ENCODE assay signal across 1 cellular context in genomic region chr19:17681505-17682125, GRCh38.
TF ChIP-seq lines count a peak whose summit lies in the region.

No MANE protein-coding gene starts in this region.

TF ChIP-seq in H1, 55 proteins besides CTCF, POLR2A, EP300 and RAD21 (continued from another document):
- TF ChIP-seq, protein P1, sequence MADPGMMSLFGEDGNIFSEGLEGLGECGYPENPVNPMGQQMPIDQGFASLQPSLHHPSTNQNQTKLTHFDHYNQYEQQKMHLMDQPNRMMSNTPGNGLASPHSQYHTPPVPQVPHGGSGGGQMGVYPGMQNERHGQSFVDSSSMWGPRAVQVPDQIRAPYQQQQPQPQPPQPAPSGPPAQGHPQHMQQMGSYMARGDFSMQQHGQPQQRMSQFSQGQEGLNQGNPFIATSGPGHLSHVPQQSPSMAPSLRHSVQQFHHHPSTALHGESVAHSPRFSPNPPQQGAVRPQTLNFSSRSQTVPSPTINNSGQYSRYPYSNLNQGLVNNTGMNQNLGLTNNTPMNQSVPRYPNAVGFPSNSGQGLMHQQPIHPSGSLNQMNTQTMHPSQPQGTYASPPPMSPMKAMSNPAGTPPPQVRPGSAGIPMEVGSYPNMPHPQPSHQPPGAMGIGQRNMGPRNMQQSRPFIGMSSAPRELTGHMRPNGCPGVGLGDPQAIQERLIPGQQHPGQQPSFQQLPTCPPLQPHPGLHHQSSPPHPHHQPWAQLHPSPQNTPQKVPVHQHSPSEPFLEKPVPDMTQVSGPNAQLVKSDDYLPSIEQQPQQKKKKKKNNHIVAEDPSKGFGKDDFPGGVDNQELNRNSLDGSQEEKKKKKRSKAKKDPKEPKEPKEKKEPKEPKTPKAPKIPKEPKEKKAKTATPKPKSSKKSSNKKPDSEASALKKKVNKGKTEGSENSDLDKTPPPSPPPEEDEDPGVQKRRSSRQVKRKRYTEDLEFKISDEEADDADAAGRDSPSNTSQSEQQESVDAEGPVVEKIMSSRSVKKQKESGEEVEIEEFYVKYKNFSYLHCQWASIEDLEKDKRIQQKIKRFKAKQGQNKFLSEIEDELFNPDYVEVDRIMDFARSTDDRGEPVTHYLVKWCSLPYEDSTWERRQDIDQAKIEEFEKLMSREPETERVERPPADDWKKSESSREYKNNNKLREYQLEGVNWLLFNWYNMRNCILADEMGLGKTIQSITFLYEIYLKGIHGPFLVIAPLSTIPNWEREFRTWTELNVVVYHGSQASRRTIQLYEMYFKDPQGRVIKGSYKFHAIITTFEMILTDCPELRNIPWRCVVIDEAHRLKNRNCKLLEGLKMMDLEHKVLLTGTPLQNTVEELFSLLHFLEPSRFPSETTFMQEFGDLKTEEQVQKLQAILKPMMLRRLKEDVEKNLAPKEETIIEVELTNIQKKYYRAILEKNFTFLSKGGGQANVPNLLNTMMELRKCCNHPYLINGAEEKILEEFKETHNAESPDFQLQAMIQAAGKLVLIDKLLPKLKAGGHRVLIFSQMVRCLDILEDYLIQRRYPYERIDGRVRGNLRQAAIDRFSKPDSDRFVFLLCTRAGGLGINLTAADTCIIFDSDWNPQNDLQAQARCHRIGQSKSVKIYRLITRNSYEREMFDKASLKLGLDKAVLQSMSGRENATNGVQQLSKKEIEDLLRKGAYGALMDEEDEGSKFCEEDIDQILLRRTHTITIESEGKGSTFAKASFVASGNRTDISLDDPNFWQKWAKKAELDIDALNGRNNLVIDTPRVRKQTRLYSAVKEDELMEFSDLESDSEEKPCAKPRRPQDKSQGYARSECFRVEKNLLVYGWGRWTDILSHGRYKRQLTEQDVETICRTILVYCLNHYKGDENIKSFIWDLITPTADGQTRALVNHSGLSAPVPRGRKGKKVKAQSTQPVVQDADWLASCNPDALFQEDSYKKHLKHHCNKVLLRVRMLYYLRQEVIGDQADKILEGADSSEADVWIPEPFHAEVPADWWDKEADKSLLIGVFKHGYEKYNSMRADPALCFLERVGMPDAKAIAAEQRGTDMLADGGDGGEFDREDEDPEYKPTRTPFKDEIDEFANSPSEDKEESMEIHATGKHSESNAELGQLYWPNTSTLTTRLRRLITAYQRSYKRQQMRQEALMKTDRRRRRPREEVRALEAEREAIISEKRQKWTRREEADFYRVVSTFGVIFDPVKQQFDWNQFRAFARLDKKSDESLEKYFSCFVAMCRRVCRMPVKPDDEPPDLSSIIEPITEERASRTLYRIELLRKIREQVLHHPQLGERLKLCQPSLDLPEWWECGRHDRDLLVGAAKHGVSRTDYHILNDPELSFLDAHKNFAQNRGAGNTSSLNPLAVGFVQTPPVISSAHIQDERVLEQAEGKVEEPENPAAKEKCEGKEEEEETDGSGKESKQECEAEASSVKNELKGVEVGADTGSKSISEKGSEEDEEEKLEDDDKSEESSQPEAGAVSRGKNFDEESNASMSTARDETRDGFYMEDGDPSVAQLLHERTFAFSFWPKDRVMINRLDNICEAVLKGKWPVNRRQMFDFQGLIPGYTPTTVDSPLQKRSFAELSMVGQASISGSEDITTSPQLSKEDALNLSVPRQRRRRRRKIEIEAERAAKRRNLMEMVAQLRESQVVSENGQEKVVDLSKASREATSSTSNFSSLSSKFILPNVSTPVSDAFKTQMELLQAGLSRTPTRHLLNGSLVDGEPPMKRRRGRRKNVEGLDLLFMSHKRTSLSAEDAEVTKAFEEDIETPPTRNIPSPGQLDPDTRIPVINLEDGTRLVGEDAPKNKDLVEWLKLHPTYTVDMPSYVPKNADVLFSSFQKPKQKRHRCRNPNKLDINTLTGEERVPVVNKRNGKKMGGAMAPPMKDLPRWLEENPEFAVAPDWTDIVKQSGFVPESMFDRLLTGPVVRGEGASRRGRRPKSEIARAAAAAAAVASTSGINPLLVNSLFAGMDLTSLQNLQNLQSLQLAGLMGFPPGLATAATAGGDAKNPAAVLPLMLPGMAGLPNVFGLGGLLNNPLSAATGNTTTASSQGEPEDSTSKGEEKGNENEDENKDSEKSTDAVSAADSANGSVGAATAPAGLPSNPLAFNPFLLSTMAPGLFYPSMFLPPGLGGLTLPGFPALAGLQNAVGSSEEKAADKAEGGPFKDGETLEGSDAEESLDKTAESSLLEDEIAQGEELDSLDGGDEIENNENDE (IDR thresholded peaks at IDR 0.05; ENCODE audit: insufficient replicate concordance, low read length) = no peak
- TF ChIP-seq, protein P2, sequence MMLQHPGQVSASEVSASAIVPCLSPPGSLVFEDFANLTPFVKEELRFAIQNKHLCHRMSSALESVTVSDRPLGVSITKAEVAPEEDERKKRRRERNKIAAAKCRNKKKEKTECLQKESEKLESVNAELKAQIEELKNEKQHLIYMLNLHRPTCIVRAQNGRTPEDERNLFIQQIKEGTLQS (IDR thresholded peaks at IDR 0.05; ENCODE audit: insufficient read depth, low read depth, low read length) = no peak
- TF ChIP-seq KDM5A (IDR thresholded peaks at IDR 0.05; ENCODE audit: low read length) = no peak
- TF ChIP-seq TEAD4 (IDR thresholded peaks at IDR 0.05; ENCODE audit: low read depth, low read length) = 0 out of 2 replicates have a peak, but pooled peaks have one; percentile 10
- no peak for TF ChIP-seq TCF12 (IDR thresholded peaks at IDR 0.05; ENCODE audit: low read depth, low read length)
- TF ChIP-seq CHD1 (IDR thresholded peaks at IDR 0.05; ENCODE audit: low read depth, low read length) = no peak
- TF ChIP-seq, protein P3, sequence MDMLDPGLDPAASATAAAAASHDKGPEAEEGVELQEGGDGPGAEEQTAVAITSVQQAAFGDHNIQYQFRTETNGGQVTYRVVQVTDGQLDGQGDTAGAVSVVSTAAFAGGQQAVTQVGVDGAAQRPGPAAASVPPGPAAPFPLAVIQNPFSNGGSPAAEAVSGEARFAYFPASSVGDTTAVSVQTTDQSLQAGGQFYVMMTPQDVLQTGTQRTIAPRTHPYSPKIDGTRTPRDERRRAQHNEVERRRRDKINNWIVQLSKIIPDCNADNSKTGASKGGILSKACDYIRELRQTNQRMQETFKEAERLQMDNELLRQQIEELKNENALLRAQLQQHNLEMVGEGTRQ (IDR thresholded peaks at IDR 0.05; ENCODE audit: low read length) = no peak
- TF ChIP-seq CREB1 (IDR thresholded peaks at IDR 0.05) = peak; percentile 87
- no peak for TF ChIP-seq ASH2L (IDR thresholded peaks at IDR 0.05; ENCODE audit: low read length)
- no peak for TF ChIP-seq CHD2 (IDR thresholded peaks at IDR 0.05; ENCODE audit: low read length)
- peak; percentile 95 for TF ChIP-seq JUND (IDR thresholded peaks at IDR 0.05; ENCODE audit: low read length)
- TF ChIP-seq RFX5 (IDR thresholded peaks at IDR 0.05; ENCODE audit: borderline replicate concordance, low read depth, low read length) = no peak
- no peak for TF ChIP-seq SP1 (IDR thresholded peaks at IDR 0.05; ENCODE audit: low read depth, low read length)
- no peak for TF ChIP-seq TAF1 (IDR thresholded peaks at IDR 0.05; ENCODE audit: low read depth, low read length)
- TF ChIP-seq TBP (IDR thresholded peaks at IDR 0.05; ENCODE audit: low read depth, low read length) = no peak
- no peak for TF ChIP-seq SP4 (IDR thresholded peaks at IDR 0.05; ENCODE audit: low read length)
- TF ChIP-seq CTBP2 (IDR thresholded peaks at IDR 0.05; ENCODE audit: borderline replicate concordance, insufficient read depth, insufficient read length, low read length) = no peak
- TF ChIP-seq EZH2 (IDR thresholded peaks at IDR 0.05; ENCODE audit: low read depth, low read length, severe bottlenecking) = no peak
- TF ChIP-seq SUZ12 (IDR thresholded peaks at IDR 0.05; ENCODE audit: low read length) = no peak
- TF ChIP-seq KDM1A (IDR thresholded peaks at IDR 0.05; ENCODE audit: borderline replicate concordance, low read length) = peak; percentile 69; the same call in 1 of the 2 replicates
- TF ChIP-seq PHF8 (conservative IDR thresholded peaks at IDR 0.05; ENCODE audit: low read depth, low read length) = no peak
- TF ChIP-seq RXRA (IDR thresholded peaks at IDR 0.05; ENCODE audit: insufficient read depth, low read depth, low read length) = no peak
- no peak for TF ChIP-seq HDAC2 (IDR thresholded peaks at IDR 0.05; ENCODE audit: borderline replicate concordance in 1 of 2, low read depth in 2 of 2, low read length in 2 of 2)
- no peak for TF ChIP-seq BACH1 (IDR thresholded peaks at IDR 0.05; ENCODE audit: low read length)
- TF ChIP-seq SIN3A (conservative IDR thresholded peaks at IDR 0.05 in 1 of 2, IDR thresholded peaks at IDR 0.05 in 1 of 2; ENCODE audit: low read depth in 1 of 2, low read length in 2 of 2) = peak; percentile 85 to 88; a peak in 3 of 4 replicates
- no peak for TF ChIP-seq CBX5 (IDR thresholded peaks at IDR 0.05; ENCODE audit: low read depth, low read length)
- TF ChIP-seq POU5F1 (IDR thresholded peaks at IDR 0.05; ENCODE audit: low read depth, low read length) = no peak
- no peak for TF ChIP-seq HDAC6 (IDR thresholded peaks at IDR 0.05; ENCODE audit: low read depth, low read length)
- no peak for TF ChIP-seq POLR2AphosphoS5 (IDR thresholded peaks at IDR 0.05; ENCODE audit: low read depth, low read length)
- no peak for TF ChIP-seq BCL11A (IDR thresholded peaks at IDR 0.05; ENCODE audit: low read depth in 2 of 2, low read length in 2 of 2)
- no peak for TF ChIP-seq YY1 (IDR thresholded peaks at IDR 0.05; ENCODE audit: low read depth, low read length)
- TF ChIP-seq GTF2F1 (IDR thresholded peaks at IDR 0.05; ENCODE audit: borderline replicate concordance, low read depth, low read length) = no peak
- no peak for TF ChIP-seq SRF (IDR thresholded peaks at IDR 0.05; ENCODE audit: low read depth, low read length)
- TF ChIP-seq ZNF274 (IDR thresholded peaks at IDR 0.05; ENCODE audit: borderline replicate concordance, extremely low read depth, low read length) = no peak
- TF ChIP-seq MAX (IDR thresholded peaks at IDR 0.05) = no peak
- TF ChIP-seq BRCA1 (IDR thresholded peaks at IDR 0.05; ENCODE audit: low read depth, low read length) = no peak
- no peak for TF ChIP-seq KDM4A (IDR thresholded peaks at IDR 0.05; ENCODE audit: low read depth, low read length, severe bottlenecking)
- TF ChIP-seq CEBPB (IDR thresholded peaks at IDR 0.05; ENCODE audit: low read depth, low read length) = no peak
- TF ChIP-seq TAF7 (optimal IDR thresholded peaks at IDR 0.05; ENCODE audit: borderline replicate concordance, low read depth, low read length) = no peak
- TF ChIP-seq RBBP5 (IDR thresholded peaks at IDR 0.05; ENCODE audit: borderline replicate concordance, low read depth, low read length) = no peak
- no peak for TF ChIP-seq NANOG (IDR thresholded peaks at IDR 0.05; ENCODE audit: insufficient read depth, low read depth, low read length, poor library complexity, severe bottlenecking)
- TF ChIP-seq SP2 (IDR thresholded peaks at IDR 0.05; ENCODE audit: low read length) = no peak
- TF ChIP-seq FOSL1 (IDR thresholded peaks at IDR 0.05; ENCODE audit: insufficient read depth, low read depth, low read length) = no peak
- TF ChIP-seq EGR1 (IDR thresholded peaks at IDR 0.05; ENCODE audit: borderline replicate concordance, low read depth, low read length) = no peak
- peak; percentile 97 for TF ChIP-seq ATF2 (IDR thresholded peaks at IDR 0.05; ENCODE audit: low read length)
- no peak for TF ChIP-seq SIX5 (IDR thresholded peaks at IDR 0.05; ENCODE audit: low read depth, low read length)
